In genomic region chr9:93568169-93568568, GRCh38 we compare ENCODE assay signal across 14 cellular contexts. TPM values are rescaled to one million over a fixed set of nuclear protein-coding genes. Genes with fewer than 3 reads are reported as not detected.
DNase-seq lines count a peak whose midpoint lies in the region; ATAC-seq and TF ChIP-seq lines count a peak whose summit lies in the region.
"Had no signal": no experiment of that assay in that cellular context is flagged by ENCODE, and none has a peak within 500 bp of the region (broad histone marks: within the 10 kb centered on the region; RNA-seq: fewer than 3 reads in every experiment).

No MANE protein-coding gene starts in this region.

- H3K4me1 Mint-ChIP-seq in activated T-cell treated with anti-CD3 and anti-CD28 coated beads, Interleukin-2, amount 50 U/mL, for 24 hours (ENCODE audit: low read depth), result peaks cover 30% of the 10 kb centered on the region
- peaks cover 22% of the 10 kb centered on the region for H3K4me1 Mint-ChIP-seq in brain
- peaks cover 22 to 25% of the 10 kb centered on the region in 2 donors for H3K4me1 Mint-ChIP-seq in natural killer cell treated with Interleukin-12 subunit alpha and Interleukin-12 subunit beta and Interleukin-15 and Interleukin-18, amount 100 ng/mL, for 72 hours (ENCODE audit: low read depth in 2 of 2)
- peaks cover 23% of the 10 kb centered on the region for H3K4me1 Mint-ChIP-seq in stimulated activated effector memory CD8-positive, alpha-beta T cell treated with anti-CD3 and anti-CD28 coated beads, Interleukin-12 subunit alpha, Interleukin-12 subunit beta, amount 100 ng/mL, for 72 hours

- POLR2A ChIA-PET in RWPE1 (lab: Yijun Ruan, JAX; ENCODE audit: low non-redundant PET), result no interaction called here

- peaks cover 47% of the 10 kb centered on the region for H3K36me3 Mint-ChIP-seq in activated T-cell treated with anti-CD3 and anti-CD28 coated beads, Interleukin-2, amount 50 U/mL, for 24 hours (ENCODE audit: low read depth)
- H3K36me3 Mint-ChIP-seq in brain, result peaks cover 29% of the 10 kb centered on the region
- H3K36me3 Mint-ChIP-seq in natural killer cell treated with Interleukin-12 subunit alpha and Interleukin-12 subunit beta and Interleukin-15 and Interleukin-18, amount 100 ng/mL, for 72 hours, result peaks cover 26% of the 10 kb centered on the region
- peaks cover 43% of the 10 kb centered on the region for H3K36me3 Mint-ChIP-seq in stimulated activated effector memory CD8-positive, alpha-beta T cell treated with anti-CD3 and anti-CD28 coated beads, Interleukin-12 subunit alpha, Interleukin-12 subunit beta, amount 100 ng/mL, for 72 hours

- CTCF ChIA-PET in RWPE1 (lab: Yijun Ruan, JAX), result no interaction called here

- H3K27me3 Mint-ChIP-seq in activated T-cell treated with anti-CD3 and anti-CD28 coated beads, Interleukin-2, amount 50 U/mL, for 24 hours, result no peaks in the 10 kb centered on the region
- H3K27me3 Mint-ChIP-seq in brain, result no peaks in the 10 kb centered on the region
- no peaks in the 10 kb centered on the region for H3K27me3 Mint-ChIP-seq in natural killer cell treated with Interleukin-12 subunit alpha and Interleukin-12 subunit beta and Interleukin-15 and Interleukin-18, amount 100 ng/mL, for 72 hours

- H3K27ac ChIP-seq in RWPE1, result no peak overlapping the region

- DNase-seq in activated T-cell treated with anti-CD3 and anti-CD28 coated beads, Interleukin-2, amount 50 U/mL, for 24 hours, result no peak
- no peak for DNase-seq in activated T-cell treated with anti-CD3 and anti-CD28 coated beads for 4 hours
- DNase-seq in natural killer cell treated with Interleukin-12 subunit alpha and Interleukin-12 subunit beta and Interleukin-15 and Interleukin-18, amount 100 ng/mL, for 72 hours (ENCODE audit: low spot score), result no peak
- DNase-seq in stimulated activated effector memory CD8-positive, alpha-beta T cell treated with anti-CD3 and anti-CD28 coated beads, Interleukin-12 subunit alpha, Interleukin-12 subunit beta, amount 100 ng/mL, for 72 hours (ENCODE audit: low spot score in 2 of 2), result no peak
- no peak for DNase-seq in RWPE1 (ENCODE audit: low spot score)
- DNase-seq in GM20000 (ENCODE audit: low spot score), result no peak
- DNase-seq: DMS53, H9, Kasumi-1, NCI-H1105 treated with DMSO at 0.1 percent for 48 hours, NCI-H187, NCI-H446 treated with DMSO at 0.1 percent for 48 hours, NCI-H748 treated with DMSO at 0.1 percent for 48 hours had no signal

- no peaks in the 10 kb centered on the region for H3K9me3 Mint-ChIP-seq in activated T-cell treated with anti-CD3 and anti-CD28 coated beads, Interleukin-2, amount 50 U/mL, for 24 hours
- H3K9me3 Mint-ChIP-seq in brain, result peaks cover 9 to 18% (median 11%) of the 10 kb centered on the region in 5 experiments
- H3K9me3 Mint-ChIP-seq in natural killer cell treated with Interleukin-12 subunit alpha and Interleukin-12 subunit beta and Interleukin-15 and Interleukin-18, amount 100 ng/mL, for 72 hours, result no peaks in the 10 kb centered on the region
- peaks cover 3% of the 10 kb centered on the region for H3K9me3 Mint-ChIP-seq in stimulated activated effector memory CD8-positive, alpha-beta T cell treated with anti-CD3 and anti-CD28 coated beads, Interleukin-12 subunit alpha, Interleukin-12 subunit beta, amount 100 ng/mL, for 72 hours

- TF ChIP-seq CTCF in brain (conservative IDR thresholded peaks at IDR 0.05) (no peak), RWPE1 (conservative IDR thresholded peaks at IDR 0.05; ENCODE audit: low read depth) (no peak), GM20000 (IDR thresholded peaks at IDR 0.05; ENCODE audit: extremely low read depth, missing control alignments) (no peak)

- no peak for ATAC-seq in natural killer cell treated with Interleukin-12 subunit alpha and Interleukin-12 subunit beta and Interleukin-15 and Interleukin-18, amount 100 ng/mL, for 72 hours
- no peak for ATAC-seq in stimulated activated effector memory CD8-positive, alpha-beta T cell treated with anti-CD3 and anti-CD28 coated beads, Interleukin-12 subunit alpha, Interleukin-12 subunit beta, amount 100 ng/mL, for 72 hours

- H3K4me3 Mint-ChIP-seq in activated T-cell treated with anti-CD3 and anti-CD28 coated beads, Interleukin-2, amount 50 U/mL, for 24 hours, result no peak overlapping the region
- H3K4me3 Mint-ChIP-seq in brain, result peak overlapping the region in 4 of 5 experiments; percentile 17 to 47 (median 32)
- H3K4me3 Mint-ChIP-seq in natural killer cell treated with Interleukin-12 subunit alpha and Interleukin-12 subunit beta and Interleukin-15 and Interleukin-18, amount 100 ng/mL, for 72 hours, result no peak overlapping the region
- peak overlapping the region; percentile 77 for H3K4me3 Mint-ChIP-seq in stimulated activated effector memory CD8-positive, alpha-beta T cell treated with anti-CD3 and anti-CD28 coated beads, Interleukin-12 subunit alpha, Interleukin-12 subunit beta, amount 100 ng/mL, for 72 hours
- H3K4me3 Mint-ChIP-seq: H9 had no signal

- H3K27ac Mint-ChIP-seq in activated T-cell treated with anti-CD3 and anti-CD28 coated beads, Interleukin-2, amount 50 U/mL, for 24 hours, result peak overlapping the region; percentile 44
- peak overlapping the region in 4 of 5 experiments; percentile 66 to 96 (median 70) for H3K27ac Mint-ChIP-seq in brain
- H3K27ac Mint-ChIP-seq in natural killer cell treated with Interleukin-12 subunit alpha and Interleukin-12 subunit beta and Interleukin-15 and Interleukin-18, amount 100 ng/mL, for 72 hours, result peak overlapping the region; percentile 81 to 86
- H3K27ac Mint-ChIP-seq in stimulated activated effector memory CD8-positive, alpha-beta T cell treated with anti-CD3 and anti-CD28 coated beads, Interleukin-12 subunit alpha, Interleukin-12 subunit beta, amount 100 ng/mL, for 72 hours, result no peak overlapping the region
- H3K27ac Mint-ChIP-seq: H9 had no signal

RNA-seq across cellular contexts. Expression of gene PHF2, which starts 8.2 kb away (rescaled TPM):
- 63.6 TPM for polyA plus RNA-seq in brain (ENCODE audit: insufficient read depth, low read depth, low replicate concordance)
- total RNA-seq in natural killer cell treated with Interleukin-12 subunit alpha and Interleukin-12 subunit beta and Interleukin-15 and Interleukin-18, amount 100 ng/mL, for 72 hours, result 10 to 100 TPM; 14.9 to 19.5 TPM

Comparison
In these comparisons a context has a peak if more than half of its experiments do, and no peak if none do; other contexts are left out.
1. H3K4me3 Mint-ChIP-seq: peak in brain (4 of 5) and stimulated activated effector memory CD8-positive, alpha-beta T cell treated with anti-CD3 and anti-CD28 coated beads, Interleukin-12 subunit alpha, Interleukin-12 subunit beta, amount 100 ng/mL, for 72 hours (single experiment); none in activated T-cell treated with anti-CD3 and anti-CD28 coated beads, Interleukin-2, amount 50 U/mL, for 24 hours (single experiment) and natural killer cell treated with Interleukin-12 subunit alpha and Interleukin-12 subunit beta and Interleukin-15 and Interleukin-18, amount 100 ng/mL, for 72 hours (single experiment).